1 cellular context compared by ENCODE assay signal in genomic region chr12:13083638-13084037, GRCh38.
TF ChIP-seq lines count a peak whose summit lies in the region.
"Not testable (repeated sequence)": the region's sequence is repeated elsewhere in the genome, so short reads cannot be mapped to it uniquely, and the experiment has no call there.

No MANE protein-coding gene starts in this region.

- not testable (repeated sequence) for H3K4me1 ChIP-seq in HEK293 (ENCODE audit: control insufficient read depth, insufficient read depth, low read length)

- peaks cover 0 to 37% of the 10 kb centered on the region in 2 experiments; a peak in 2 of 3 replicates for H3K36me3 ChIP-seq in HEK293 (ENCODE audit: control insufficient read depth in 2 of 2, insufficient read depth in 1 of 2, low read length in 2 of 2)

- H3K9me3 ChIP-seq in HEK293 (ENCODE audit: control insufficient read depth, insufficient read depth, low read depth, low read length), result not testable (repeated sequence)

- CTCF ChIA-PET in HEK293 (lab: Yijun Ruan, JAX), result interaction anchor here (0.9 kb wide), 1 partner anchor 10 kb away, joined by 3 read pairs; no protein-coding TSS in a partner anchor

- not testable (repeated sequence) for H3K4me3 ChIP-seq in HEK293 (ENCODE audit: low read depth, low read length)

- POLR2A ChIA-PET in HEK293 (lab: Yijun Ruan, JAX), result not testable (repeated sequence)

- TF ChIP-seq CTCF in HEK293 (tag by site-specific recombination; IDR thresholded peaks at IDR 0.05), result not testable (repeated sequence)

- not testable (repeated sequence) for H3K27ac ChIP-seq in HEK293 (ENCODE audit: extremely low read depth, low read depth, low read length)

TF ChIP-seq in HEK293, 187 proteins besides CTCF, POLR2A, EP300 and RAD21:
- TF ChIP-seq ZNF580 (tag by site-specific recombination; IDR thresholded peaks at IDR 0.05) (0 out of 2 replicates have a peak, but pooled peaks have one; percentile 18), ZNF146 (tag by site-specific recombination; IDR thresholded peaks at IDR 0.05) (peak; percentile 90)
